ENCODE assay signal across 14 cellular contexts in genomic region chr7:114502454-114503254, GRCh38.
DNase-seq lines count a peak whose midpoint lies in the region; ATAC-seq and TF ChIP-seq lines count a peak whose summit lies in the region.
"Had no signal": no experiment of that assay in that cellular context is flagged by ENCODE, and none has a peak within 500 bp of the region (broad histone marks: within the 10 kb centered on the region; RNA-seq: fewer than 3 reads in every experiment).

No MANE protein-coding gene starts in this region.

- H3K27me3 Mint-ChIP-seq in Calu3 (ENCODE audit: unreplicated experiment) (no peaks in the 10 kb centered on the region), brain (no peaks in the 10 kb centered on the region)
- H3K27me3 Mint-ChIP-seq: CD4-positive, CD25-positive, alpha-beta regulatory T cell had no signal

- H3K27ac ChIP-seq in left lung (no peak overlapping the region), foreskin keratinocyte (no peak overlapping the region)
- H3K27ac ChIP-seq: PC-9 had no signal

- H3K4me1 Mint-ChIP-seq in Calu3 (ENCODE audit: low read depth, unreplicated experiment): peaks cover 7% of the 10 kb centered on the region
- H3K4me1 Mint-ChIP-seq in brain: peaks cover 14% of the 10 kb centered on the region
- H3K4me1 Mint-ChIP-seq: CD4-positive, CD25-positive, alpha-beta regulatory T cell had no signal

- H3K4me1 ChIP-seq in left lung (peaks cover 0 to 2% of the 10 kb centered on the region in 2 donors), foreskin keratinocyte (no peaks in the 10 kb centered on the region)

- intact Hi-C loops in Calu3 (cut with micrococcal nuclease; ENCODE audit: unreplicated experiment) (no loop called here), left lung (cut with DNase I) (no loop called here)

- no peaks in the 10 kb centered on the region for H3K36me3 ChIP-seq in left lung
- H3K36me3 ChIP-seq: ovary had no signal

- H3K4me3 Mint-ChIP-seq in Calu3 (ENCODE audit: low read depth, unreplicated experiment) (peak overlapping the region; percentile 40), brain (peak overlapping the region in 3 of 5 experiments; percentile 17 to 36 (median 22))
- H3K4me3 Mint-ChIP-seq: CD4-positive, CD25-positive, alpha-beta regulatory T cell; HFFc6 had no signal

- TF ChIP-seq CTCF in Calu3 (IDR thresholded peaks at IDR 0.05; ENCODE audit: unreplicated experiment) (no peak), brain (conservative IDR thresholded peaks at IDR 0.05) (no peak), left lung (IDR thresholded peaks at IDR 0.05) (no peak), foreskin keratinocyte (conservative IDR thresholded peaks at IDR 0.05) (no peak)

- BruUV-seq in Calu3 (replicated peaks; lab: Mats Ljungman, UMichigan): no TSS peak

- H3K9me3 ChIP-seq in left lung: no peaks in the 10 kb centered on the region
- H3K9me3 ChIP-seq: ovary had no signal

- no peak overlapping the region for H3K27ac Mint-ChIP-seq in Calu3 (ENCODE audit: unreplicated experiment)
- H3K27ac Mint-ChIP-seq in brain: peak overlapping the region in 2 of 5 experiments; percentile 50 to 59
- H3K27ac Mint-ChIP-seq: CD4-positive, CD25-positive, alpha-beta regulatory T cell; HFFc6 had no signal

- no peaks in the 10 kb centered on the region for H3K36me3 Mint-ChIP-seq in Calu3 (ENCODE audit: insufficient read depth, unreplicated experiment)
- H3K36me3 Mint-ChIP-seq in brain: no peaks in the 10 kb centered on the region
- H3K36me3 Mint-ChIP-seq: CD4-positive, CD25-positive, alpha-beta regulatory T cell had no signal

- DNase-seq in Calu3 (peak; percentile 8), NCI-H1105 treated with DMSO at 0.1 percent for 48 hours (lab: John Stamatoyannopoulos, UW) (peak; percentile 24), left lung (no peak), foreskin keratinocyte (no peak), DMS79 treated with DMSO at 0.1 percent for 48 hours (lab: John Stamatoyannopoulos, UW) (no peak)
- DNase-seq in activated naive CD4-positive, alpha-beta T cell (lab: John Stamatoyannopoulos, UW): no peak
- no peak for DNase-seq in activated CD4-positive, alpha-beta T cell treated with anti-CD3 and anti-CD28 coated beads for 4 hours
- DNase-seq: CD4-positive, CD25-positive, alpha-beta regulatory T cell; central memory CD4-positive, alpha-beta T cell; HFFc6; MV-4-11; ovary; PC-9 had no signal

- CTCF ChIA-PET in Calu3 (lab: Charles Lee): no interaction called here

- peak; percentile 76 for ATAC-seq in left lung
- no peak for ATAC-seq in foreskin keratinocyte

- H3K9me3 Mint-ChIP-seq in Calu3 (ENCODE audit: low read depth, unreplicated experiment) (no peaks in the 10 kb centered on the region), brain (no peaks in the 10 kb centered on the region)
- H3K9me3 Mint-ChIP-seq: HFFc6 had no signal

- H3K27me3 ChIP-seq in left lung (no peaks in the 10 kb centered on the region), foreskin keratinocyte (no peaks in the 10 kb centered on the region)
- H3K27me3 ChIP-seq: ovary had no signal

- no peak overlapping the region for H3K4me3 ChIP-seq in left lung
- H3K4me3 ChIP-seq: ovary, PC-9 had no signal

Comparison
In these comparisons a context has a peak if more than half of its experiments do, and no peak if none do; other contexts are left out.
1. DNase-seq: peak in Calu3 (single experiment) and NCI-H1105 treated with DMSO at 0.1 percent for 48 hours (single experiment); none in left lung (0 of 2), foreskin keratinocyte (0 of 2), activated naive CD4-positive, alpha-beta T cell (0 of 4), DMS79 treated with DMSO at 0.1 percent for 48 hours (single experiment) and activated CD4-positive, alpha-beta T cell treated with anti-CD3 and anti-CD28 coated beads for 4 hours (0 of 2).